Comparison of ENCODE assay signal across 8 cellular contexts in genomic region chr17:31052187-31052889, GRCh38. TPM values are rescaled to one million over a fixed set of nuclear protein-coding genes. Genes with fewer than 3 reads are reported as not detected.
DNase-seq lines count a peak whose midpoint lies in the region; ATAC-seq and TF ChIP-seq lines count a peak whose summit lies in the region.

No MANE protein-coding gene starts in this region.

- no peak for DNase-seq in stimulated activated naive CD8-positive, alpha-beta T cell treated with anti-CD3 and anti-CD28 coated beads, Interleukin-15, Interleukin-2, amounts not matched to agents 100 U/mL and 50 U/mL, for 24 hours
- no peak for DNase-seq in stimulated activated naive CD8-positive, alpha-beta T cell treated with anti-CD3 and anti-CD28 coated beads, Interleukin-15, amount 100 ng/mL, for 72 hours
- peak; percentile 48 to 81 for DNase-seq in ascending aorta (ENCODE audit: low spot score in 2 of 2)
- DNase-seq in kidney tubule cell (ENCODE audit: low spot score) = peak; percentile 60
- no peak for DNase-seq in DMS153 (lab: John Stamatoyannopoulos, UW)

- H3K27ac Mint-ChIP-seq in stimulated activated naive CD8-positive, alpha-beta T cell treated with anti-CD3 and anti-CD28 coated beads, Interleukin-15, amount 100 ng/mL, for 72 hours = peak overlapping the region in 1 of 2 donors; percentile 72

- H3K9me3 ChIP-seq in ascending aorta = no peaks in the 10 kb centered on the region

- no peaks in the 10 kb centered on the region for H3K27me3 ChIP-seq in ascending aorta

- H3K36me3 ChIP-seq in ascending aorta = peaks cover 0 to 2% of the 10 kb centered on the region in 2 donors

- no peak overlapping the region for H3K4me3 Mint-ChIP-seq in stimulated activated naive CD8-positive, alpha-beta T cell treated with anti-CD3 and anti-CD28 coated beads, Interleukin-15, amount 100 ng/mL, for 72 hours

- peak overlapping the region; percentile 72 to 84 for H3K27ac ChIP-seq in ascending aorta

- H3K4me3 ChIP-seq in ascending aorta = no peak overlapping the region

- H3K9me3 Mint-ChIP-seq in stimulated activated naive CD8-positive, alpha-beta T cell treated with anti-CD3 and anti-CD28 coated beads, Interleukin-15, amount 100 ng/mL, for 72 hours = peaks cover 0 to 8% of the 10 kb centered on the region in 2 donors

- intact Hi-C loops in ascending aorta (cut with DNase I) = no loop called here

- H3K27me3 Mint-ChIP-seq in stimulated activated naive CD8-positive, alpha-beta T cell treated with anti-CD3 and anti-CD28 coated beads, Interleukin-15, amount 100 ng/mL, for 72 hours = no peaks in the 10 kb centered on the region

- H3K4me1 Mint-ChIP-seq in stimulated activated naive CD8-positive, alpha-beta T cell treated with anti-CD3 and anti-CD28 coated beads, Interleukin-15, amount 100 ng/mL, for 72 hours = peaks cover 10% of the 10 kb centered on the region

- no peak for TF ChIP-seq CTCF in ascending aorta (IDR thresholded peaks at IDR 0.05)

- H3K4me1 ChIP-seq in ascending aorta = peaks cover 0 to 12% of the 10 kb centered on the region in 2 donors

- peak; percentile 36 for ATAC-seq in stimulated activated naive CD8-positive, alpha-beta T cell treated with anti-CD3 and anti-CD28 coated beads, Interleukin-15, Interleukin-2, amounts not matched to agents 100 U/mL and 50 U/mL, for 24 hours
- ATAC-seq in stimulated activated naive CD8-positive, alpha-beta T cell treated with anti-CD3 and anti-CD28 coated beads, Interleukin-15, amount 100 ng/mL, for 72 hours = no peak
- no peak for ATAC-seq in GM19467 (IDR thresholded peaks at IDR 0.05; ENCODE audit: unreplicated experiment)
- ATAC-seq in HG03460 (IDR thresholded peaks at IDR 0.05; ENCODE audit: unreplicated experiment) = no peak
- ATAC-seq in HG03039 (IDR thresholded peaks at IDR 0.05; ENCODE audit: unreplicated experiment) = no peak

RNA-seq across cellular contexts. Expression of gene NF1, which starts 42.4 kb away (rescaled TPM):
- 25.0 TPM for total RNA-seq in ascending aorta

Comparison
In these comparisons a context has a peak if more than half of its experiments do, and no peak if none do; other contexts are left out.
1. DNase-seq: peak in ascending aorta (2 of 2) and kidney tubule cell (single experiment); none in stimulated activated naive CD8-positive, alpha-beta T cell treated with anti-CD3 and anti-CD28 coated beads, Interleukin-15, Interleukin-2, amounts not matched to agents 100 U/mL and 50 U/mL, for 24 hours (single experiment), stimulated activated naive CD8-positive, alpha-beta T cell treated with anti-CD3 and anti-CD28 coated beads, Interleukin-15, amount 100 ng/mL, for 72 hours (0 of 2) and DMS153 (single experiment).